ENCODE assay signal across 8 cellular contexts in the genomic region with DNA sequence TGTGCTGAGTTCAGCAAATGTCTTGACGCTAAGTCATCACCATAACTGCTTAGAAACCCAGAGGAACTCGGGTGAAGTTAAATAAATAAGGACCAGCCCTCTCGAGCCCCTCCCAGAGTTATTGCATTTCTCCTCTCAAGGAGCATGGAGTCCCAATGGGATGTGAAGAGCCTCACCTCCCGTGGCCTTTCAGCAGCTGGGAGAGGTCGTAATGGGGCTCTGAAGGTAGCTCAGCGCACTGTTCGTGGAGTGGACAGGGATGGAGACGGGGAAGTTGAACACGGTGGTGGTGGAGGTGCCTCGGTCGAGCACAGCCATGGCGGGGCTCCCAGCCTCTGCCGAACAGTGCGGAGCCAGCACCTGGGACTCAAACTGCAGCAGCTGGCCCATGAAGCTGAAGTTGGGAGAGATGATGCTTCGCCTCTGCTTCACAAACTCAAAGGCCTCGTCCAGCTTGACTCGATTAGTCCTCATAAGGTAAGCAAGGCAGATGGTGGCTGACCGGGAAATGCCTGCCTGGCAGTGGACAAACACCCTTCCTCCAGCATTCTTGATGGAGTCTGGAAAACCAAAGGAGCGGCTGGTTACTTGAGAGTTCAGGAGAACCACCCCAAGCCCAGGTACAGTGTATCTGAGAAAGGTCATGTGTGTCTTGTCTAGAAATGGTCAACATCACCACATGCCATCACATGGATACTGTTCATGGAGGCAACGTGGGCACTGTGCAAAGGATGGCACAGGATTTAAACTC. TPM values are rescaled to one million over a fixed set of nuclear protein-coding genes. Genes with fewer than 3 reads are reported as not detected.
DNase-seq lines count a peak whose midpoint lies in the region; ATAC-seq and TF ChIP-seq lines count a peak whose summit lies in the region.

No MANE protein-coding gene starts in this region.

- no peak overlapping the region for H3K27ac Mint-ChIP-seq in WTC11

- no peaks in the 10 kb centered on the region for H3K9me3 Mint-ChIP-seq in WTC11

- POLR2A ChIA-PET in WTC11 (lab: Charles Lee) = no interaction called here

- H3K4me3 Mint-ChIP-seq in WTC11 = peak overlapping the region; percentile 88

- H3K27me3 Mint-ChIP-seq in WTC11 (ENCODE audit: low read depth) = peaks cover 27% of the 10 kb centered on the region

- no peak for TF ChIP-seq CTCF in WTC11 (IDR thresholded peaks at IDR 0.05)
- no peak for TF ChIP-seq CTCF in fibroblast of the aortic adventitia (IDR thresholded peaks at IDR 0.05; ENCODE audit: insufficient read depth, low read length)

- peaks cover 13% of the 10 kb centered on the region for H3K36me3 Mint-ChIP-seq in WTC11

- peak overlapping the region; percentile 96 for H3K4me3 ChIP-seq in fibroblast of the aortic adventitia (ENCODE audit: low read depth, low read length)

- CTCF ChIA-PET in WTC11 (lab: Charles Lee) = interaction anchor here (4.6 to 5.2 kb wide), 2 partner anchors 52 to 54 kb away, joined by 63 to 72 read pairs; no protein-coding TSS in a partner anchor

- DNase-seq in Daoy (ENCODE audit: low read depth) (peak; percentile 64), WTC11 (ENCODE audit: low spot score) (no peak), fibroblast of the aortic adventitia (ENCODE audit: low read depth) (peak; percentile 75), posterior vena cava (ENCODE audit: low spot score) (peak; percentile 91)

- intact Hi-C loops in posterior vena cava (cut with DNase I) = no loop called here

- peaks cover 37% of the 10 kb centered on the region for H3K4me1 Mint-ChIP-seq in WTC11

- ATAC-seq in WTC11 (no peak), GM19328 (IDR thresholded peaks at IDR 0.05; ENCODE audit: unreplicated experiment) (no peak), GM21619 (IDR thresholded peaks at IDR 0.05; ENCODE audit: unreplicated experiment) (no peak), HG02798 (IDR thresholded peaks at IDR 0.05; ENCODE audit: poor library complexity, unreplicated experiment) (no peak), HG03097 (IDR thresholded peaks at IDR 0.05; ENCODE audit: low FRiP score, unreplicated experiment) (no peak)

TF ChIP-seq in WTC11, 78 proteins besides CTCF, POLR2A, EP300 and RAD21 (continues in another document):
- TF ChIP-seq, protein P1, sequence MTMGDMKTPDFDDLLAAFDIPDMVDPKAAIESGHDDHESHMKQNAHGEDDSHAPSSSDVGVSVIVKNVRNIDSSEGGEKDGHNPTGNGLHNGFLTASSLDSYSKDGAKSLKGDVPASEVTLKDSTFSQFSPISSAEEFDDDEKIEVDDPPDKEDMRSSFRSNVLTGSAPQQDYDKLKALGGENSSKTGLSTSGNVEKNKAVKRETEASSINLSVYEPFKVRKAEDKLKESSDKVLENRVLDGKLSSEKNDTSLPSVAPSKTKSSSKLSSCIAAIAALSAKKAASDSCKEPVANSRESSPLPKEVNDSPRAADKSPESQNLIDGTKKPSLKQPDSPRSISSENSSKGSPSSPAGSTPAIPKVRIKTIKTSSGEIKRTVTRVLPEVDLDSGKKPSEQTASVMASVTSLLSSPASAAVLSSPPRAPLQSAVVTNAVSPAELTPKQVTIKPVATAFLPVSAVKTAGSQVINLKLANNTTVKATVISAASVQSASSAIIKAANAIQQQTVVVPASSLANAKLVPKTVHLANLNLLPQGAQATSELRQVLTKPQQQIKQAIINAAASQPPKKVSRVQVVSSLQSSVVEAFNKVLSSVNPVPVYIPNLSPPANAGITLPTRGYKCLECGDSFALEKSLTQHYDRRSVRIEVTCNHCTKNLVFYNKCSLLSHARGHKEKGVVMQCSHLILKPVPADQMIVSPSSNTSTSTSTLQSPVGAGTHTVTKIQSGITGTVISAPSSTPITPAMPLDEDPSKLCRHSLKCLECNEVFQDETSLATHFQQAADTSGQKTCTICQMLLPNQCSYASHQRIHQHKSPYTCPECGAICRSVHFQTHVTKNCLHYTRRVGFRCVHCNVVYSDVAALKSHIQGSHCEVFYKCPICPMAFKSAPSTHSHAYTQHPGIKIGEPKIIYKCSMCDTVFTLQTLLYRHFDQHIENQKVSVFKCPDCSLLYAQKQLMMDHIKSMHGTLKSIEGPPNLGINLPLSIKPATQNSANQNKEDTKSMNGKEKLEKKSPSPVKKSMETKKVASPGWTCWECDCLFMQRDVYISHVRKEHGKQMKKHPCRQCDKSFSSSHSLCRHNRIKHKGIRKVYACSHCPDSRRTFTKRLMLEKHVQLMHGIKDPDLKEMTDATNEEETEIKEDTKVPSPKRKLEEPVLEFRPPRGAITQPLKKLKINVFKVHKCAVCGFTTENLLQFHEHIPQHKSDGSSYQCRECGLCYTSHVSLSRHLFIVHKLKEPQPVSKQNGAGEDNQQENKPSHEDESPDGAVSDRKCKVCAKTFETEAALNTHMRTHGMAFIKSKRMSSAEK (CRISPR knock-in tag; IDR thresholded peaks at IDR 0.05; ENCODE audit: borderline replicate concordance) = no peak
- no peak for TF ChIP-seq RORB (CRISPR knock-in tag; IDR thresholded peaks at IDR 0.05)
- TF ChIP-seq SMAD3 (CRISPR knock-in tag; IDR thresholded peaks at IDR 0.05; ENCODE audit: borderline replicate concordance) = no peak
- TF ChIP-seq TP53 (CRISPR knock-in tag; IDR thresholded peaks at IDR 0.05) = no peak
- TF ChIP-seq HMGA2 (CRISPR knock-in tag; IDR thresholded peaks at IDR 0.05) = no peak
- TF ChIP-seq PREB (CRISPR knock-in tag; IDR thresholded peaks at IDR 0.05; ENCODE audit: borderline replicate concordance) = no peak
- TF ChIP-seq, protein P2, sequence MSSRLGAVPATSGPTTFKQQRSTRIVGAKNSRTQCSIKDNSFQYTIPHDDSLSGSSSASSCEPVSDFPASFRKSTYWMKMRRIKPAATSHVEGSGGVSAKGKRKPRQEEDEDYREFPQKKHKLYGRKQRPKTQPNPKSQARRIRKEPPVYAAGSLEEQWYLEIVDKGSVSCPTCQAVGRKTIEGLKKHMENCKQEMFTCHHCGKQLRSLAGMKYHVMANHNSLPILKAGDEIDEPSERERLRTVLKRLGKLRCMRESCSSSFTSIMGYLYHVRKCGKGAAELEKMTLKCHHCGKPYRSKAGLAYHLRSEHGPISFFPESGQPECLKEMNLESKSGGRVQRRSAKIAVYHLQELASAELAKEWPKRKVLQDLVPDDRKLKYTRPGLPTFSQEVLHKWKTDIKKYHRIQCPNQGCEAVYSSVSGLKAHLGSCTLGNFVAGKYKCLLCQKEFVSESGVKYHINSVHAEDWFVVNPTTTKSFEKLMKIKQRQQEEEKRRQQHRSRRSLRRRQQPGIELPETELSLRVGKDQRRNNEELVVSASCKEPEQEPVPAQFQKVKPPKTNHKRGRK (CRISPR knock-in tag; IDR thresholded peaks at IDR 0.05; ENCODE audit: borderline replicate concordance) = no peak
- TF ChIP-seq ZNF263 (CRISPR knock-in tag; IDR thresholded peaks at IDR 0.05; ENCODE audit: low read depth) = no peak
- TF ChIP-seq, protein P3, sequence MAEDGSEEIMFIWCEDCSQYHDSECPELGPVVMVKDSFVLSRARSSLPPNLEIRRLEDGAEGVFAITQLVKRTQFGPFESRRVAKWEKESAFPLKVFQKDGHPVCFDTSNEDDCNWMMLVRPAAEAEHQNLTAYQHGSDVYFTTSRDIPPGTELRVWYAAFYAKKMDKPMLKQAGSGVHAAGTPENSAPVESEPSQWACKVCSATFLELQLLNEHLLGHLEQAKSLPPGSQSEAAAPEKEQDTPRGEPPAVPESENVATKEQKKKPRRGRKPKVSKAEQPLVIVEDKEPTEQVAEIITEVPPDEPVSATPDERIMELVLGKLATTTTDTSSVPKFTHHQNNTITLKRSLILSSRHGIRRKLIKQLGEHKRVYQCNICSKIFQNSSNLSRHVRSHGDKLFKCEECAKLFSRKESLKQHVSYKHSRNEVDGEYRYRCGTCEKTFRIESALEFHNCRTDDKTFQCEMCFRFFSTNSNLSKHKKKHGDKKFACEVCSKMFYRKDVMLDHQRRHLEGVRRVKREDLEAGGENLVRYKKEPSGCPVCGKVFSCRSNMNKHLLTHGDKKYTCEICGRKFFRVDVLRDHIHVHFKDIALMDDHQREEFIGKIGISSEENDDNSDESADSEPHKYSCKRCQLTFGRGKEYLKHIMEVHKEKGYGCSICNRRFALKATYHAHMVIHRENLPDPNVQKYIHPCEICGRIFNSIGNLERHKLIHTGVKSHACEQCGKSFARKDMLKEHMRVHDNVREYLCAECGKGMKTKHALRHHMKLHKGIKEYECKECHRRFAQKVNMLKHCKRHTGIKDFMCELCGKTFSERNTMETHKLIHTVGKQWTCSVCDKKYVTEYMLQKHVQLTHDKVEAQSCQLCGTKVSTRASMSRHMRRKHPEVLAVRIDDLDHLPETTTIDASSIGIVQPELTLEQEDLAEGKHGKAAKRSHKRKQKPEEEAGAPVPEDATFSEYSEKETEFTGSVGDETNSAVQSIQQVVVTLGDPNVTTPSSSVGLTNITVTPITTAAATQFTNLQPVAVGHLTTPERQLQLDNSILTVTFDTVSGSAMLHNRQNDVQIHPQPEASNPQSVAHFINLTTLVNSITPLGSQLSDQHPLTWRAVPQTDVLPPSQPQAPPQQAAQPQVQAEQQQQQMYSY (CRISPR knock-in tag; IDR thresholded peaks at IDR 0.05) = no peak
- no peak for TF ChIP-seq MYBL2 (CRISPR knock-in tag; IDR thresholded peaks at IDR 0.05)
- TF ChIP-seq, protein P4, sequence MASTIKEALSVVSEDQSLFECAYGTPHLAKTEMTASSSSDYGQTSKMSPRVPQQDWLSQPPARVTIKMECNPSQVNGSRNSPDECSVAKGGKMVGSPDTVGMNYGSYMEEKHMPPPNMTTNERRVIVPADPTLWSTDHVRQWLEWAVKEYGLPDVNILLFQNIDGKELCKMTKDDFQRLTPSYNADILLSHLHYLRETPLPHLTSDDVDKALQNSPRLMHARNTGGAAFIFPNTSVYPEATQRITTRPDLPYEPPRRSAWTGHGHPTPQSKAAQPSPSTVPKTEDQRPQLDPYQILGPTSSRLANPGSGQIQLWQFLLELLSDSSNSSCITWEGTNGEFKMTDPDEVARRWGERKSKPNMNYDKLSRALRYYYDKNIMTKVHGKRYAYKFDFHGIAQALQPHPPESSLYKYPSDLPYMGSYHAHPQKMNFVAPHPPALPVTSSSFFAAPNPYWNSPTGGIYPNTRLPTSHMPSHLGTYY (CRISPR knock-in tag; IDR thresholded peaks at IDR 0.05) = no peak

RNA-seq across cellular contexts. Expression of gene DUSP1, which starts 2.2 kb away (rescaled TPM):
- total RNA-seq in Daoy (2014; rRNA removed; shearing (Covaris generic)) = 64.8 and 67.7 TPM in 2 replicates
- total RNA-seq in WTC11 (2021) (9.5 to 12.4 TPM (median 11.0 TPM) in 3 replicates), fibroblast of the aortic adventitia (ENCODE audit: low replicate concordance) (22.2 and 44.1 TPM in 2 replicates), posterior vena cava (1,000 to 10,000 TPM in 1 of 2 donors, 100 to 1,000 TPM in 1; 445 to 1,411 TPM)
